Comparison of ENCODE assay signal across 9 cellular contexts in the genomic region with DNA sequence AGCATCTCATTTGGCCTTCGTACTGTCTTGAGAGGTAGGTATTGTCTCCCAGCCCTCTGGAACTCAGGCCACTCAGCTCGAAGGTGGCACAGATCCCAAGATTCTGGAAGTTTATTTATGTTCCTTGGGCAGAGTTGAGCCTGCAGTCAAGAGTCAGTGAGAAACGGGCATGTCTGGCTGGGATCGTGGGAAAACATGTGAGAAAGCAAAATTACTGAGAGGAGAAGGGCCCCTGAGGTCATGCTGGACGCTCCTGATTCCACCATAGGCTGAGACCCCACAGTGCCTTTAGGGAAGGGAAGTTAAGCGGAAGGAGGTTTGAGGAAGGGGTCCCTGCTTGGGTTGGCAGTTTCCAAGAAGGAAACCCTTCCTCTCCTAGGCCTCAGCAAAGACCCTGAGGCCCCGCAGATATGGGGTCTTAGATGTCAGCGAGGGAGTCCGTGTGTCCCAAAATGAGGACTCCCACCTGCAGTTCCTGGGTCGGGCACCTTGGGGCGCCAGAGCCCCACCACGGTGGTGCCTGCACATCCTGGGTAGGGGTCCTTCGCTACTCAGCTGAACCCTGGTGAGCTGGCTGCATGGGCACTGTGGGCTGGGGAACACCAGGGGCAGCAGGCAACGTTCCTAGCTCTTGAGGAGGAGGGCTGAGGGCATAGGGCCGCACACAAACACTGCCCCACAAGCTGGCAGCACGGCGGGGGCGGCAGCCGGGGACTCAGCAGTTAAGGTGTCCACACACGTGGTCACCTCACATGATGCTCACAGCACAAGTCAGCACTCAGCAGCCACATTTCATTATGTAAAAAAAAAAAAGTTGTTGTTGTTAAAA. TPM values are rescaled to one million over a fixed set of nuclear protein-coding genes. Genes with fewer than 3 reads are reported as not detected.
DNase-seq lines count a peak whose midpoint lies in the region; ATAC-seq and TF ChIP-seq lines count a peak whose summit lies in the region.
"Had no signal": no experiment of that assay in that cellular context is flagged by ENCODE, and none has a peak within 500 bp of the region (broad histone marks: within the 10 kb centered on the region; RNA-seq: fewer than 3 reads in every experiment).

No MANE protein-coding gene starts in this region.

- H2AFZ ChIP-seq in OCI-LY3 (ENCODE audit: low read depth, low read length), result no peak overlapping the region

- no peak overlapping the region for H4K8ac ChIP-seq in mesendoderm (ENCODE audit: low read depth, low read length)

- ATAC-seq in upper lobe of right lung (peak; percentile 14), HG03135 (IDR thresholded peaks at IDR 0.05; ENCODE audit: unreplicated experiment) (no peak)

- peaks cover 1% of the 10 kb centered on the region for H3K27me3 Mint-ChIP-seq in chondrocyte (ENCODE audit: low read depth)

- WGBS in mesendoderm (ENCODE audit: extremely low coverage, insufficient coverage, low lambda C conversion rate), result no CpG with 5 or more reads among the region's 20 CpGs

- peak overlapping the region; percentile 27 for H3K56ac ChIP-seq in mesendoderm (ENCODE audit: low read length)

- no peak overlapping the region for H3K4me3 ChIP-seq in OCI-LY3 (ENCODE audit: low read length)
- H3K4me3 ChIP-seq in mesendoderm (ENCODE audit: low read length), result no peak overlapping the region
- H3K4me3 ChIP-seq in upper lobe of right lung, result no peak overlapping the region

- no peak overlapping the region for H3K18ac ChIP-seq in mesendoderm (ENCODE audit: low read length)

- no peaks in the 10 kb centered on the region for H4K20me1 ChIP-seq in OCI-LY3 (ENCODE audit: insufficient read depth, low read length)

- peak overlapping the region; percentile 4 for H3K4me3 Mint-ChIP-seq in chondrocyte (ENCODE audit: unreplicated experiment)

- H3K9me3 ChIP-seq in OCI-LY3 (ENCODE audit: insufficient read depth, low read length), result no peaks in the 10 kb centered on the region
- no peaks in the 10 kb centered on the region for H3K9me3 ChIP-seq in upper lobe of right lung

- H3K79me2 ChIP-seq in OCI-LY3 (ENCODE audit: low read length) (no peaks in the 10 kb centered on the region), mesendoderm (ENCODE audit: control insufficient read depth, insufficient read depth, low read length) (no peaks in the 10 kb centered on the region)

- H3K27ac Mint-ChIP-seq in chondrocyte (ENCODE audit: unreplicated experiment), result peak overlapping the region; percentile 84

- peaks cover 53% of the 10 kb centered on the region for H3K4me1 Mint-ChIP-seq in chondrocyte (ENCODE audit: low read depth)

- no peak overlapping the region for H3K23ac ChIP-seq in mesendoderm (ENCODE audit: low read length)

- H3K27ac ChIP-seq in OCI-LY3 (ENCODE audit: low read length) (no peak overlapping the region), mesendoderm (ENCODE audit: low read depth, low read length) (no peak overlapping the region), upper lobe of right lung (peak overlapping the region; percentile 51)

- H4K5ac ChIP-seq in mesendoderm (ENCODE audit: low read length), result no peak overlapping the region

- intact Hi-C loops in upper lobe of right lung (cut with DNase I), result loop anchor here (10.0 kb wide), 1 partner anchor 84 kb away; no protein-coding TSS in a partner anchor

- no peaks in the 10 kb centered on the region for H3K79me1 ChIP-seq in mesendoderm (ENCODE audit: low read length)

- H3K27me3 ChIP-seq in OCI-LY3 (ENCODE audit: low read depth, low read length), result peaks cover 17% of the 10 kb centered on the region
- H3K27me3 ChIP-seq in mesendoderm (ENCODE audit: insufficient read depth, low read length, poor library complexity), result no peaks in the 10 kb centered on the region
- H3K27me3 ChIP-seq in upper lobe of right lung, result no peaks in the 10 kb centered on the region

- no peaks in the 10 kb centered on the region for H3K9me3 Mint-ChIP-seq in chondrocyte (ENCODE audit: low read depth)

- H2BK120ac ChIP-seq in mesendoderm (ENCODE audit: low read depth, low read length), result no peak overlapping the region

- H3K36me3 ChIP-seq in OCI-LY3 (replicated peaks; ENCODE audit: low read depth, low read length) (no peaks in the 10 kb centered on the region), mesendoderm (ENCODE audit: control insufficient read depth, insufficient read depth, low read length) (peaks cover 11% of the 10 kb centered on the region), upper lobe of right lung (peaks cover 45% of the 10 kb centered on the region)

- no peak overlapping the region for H3K4ac ChIP-seq in mesendoderm (ENCODE audit: low read depth, low read length)

- no peak overlapping the region for H2BK5ac ChIP-seq in mesendoderm (ENCODE audit: low read length)

- H3K9ac ChIP-seq in OCI-LY3 (ENCODE audit: low read length) (no peak overlapping the region), mesendoderm (ENCODE audit: low read length) (no peak overlapping the region)

- no peak overlapping the region for H2AK5ac ChIP-seq in mesendoderm (ENCODE audit: low read length)

- H2BK15ac ChIP-seq in mesendoderm (replicated peaks; ENCODE audit: low read depth), result no peak overlapping the region

- DNase-seq in chondrocyte (ENCODE audit: low spot score), result no peak
- peak; percentile 81 for DNase-seq in mesendoderm
- DNase-seq in upper lobe of right lung, result no peak
- no peak for DNase-seq in NCI-H1417 treated with DMSO at 0.1 percent for 48 hours (lab: John Stamatoyannopoulos, UW)
- no peak for DNase-seq in NCI-H1930 (lab: John Stamatoyannopoulos, UW)

- no peak overlapping the region for H3K4me2 ChIP-seq in OCI-LY3 (ENCODE audit: low read length)
- no peak overlapping the region for H3K4me2 ChIP-seq in mesendoderm (ENCODE audit: low read length)

- peaks cover 32% of the 10 kb centered on the region for H3K36me3 Mint-ChIP-seq in chondrocyte (ENCODE audit: low read depth)

- H3K4me1 ChIP-seq in OCI-LY3 (ENCODE audit: low read length) (peaks cover 5% of the 10 kb centered on the region), mesendoderm (ENCODE audit: control insufficient read depth, low read depth, low read length) (no peaks in the 10 kb centered on the region), upper lobe of right lung (peaks cover 13% of the 10 kb centered on the region)

- TF ChIP-seq CTCF in GM12872 (IDR thresholded peaks at IDR 0.05; ENCODE audit: insufficient read depth, low read depth, low read length) (peak; percentile 88), OCI-LY3 (IDR thresholded peaks at IDR 0.05; ENCODE audit: low read depth, low read length) (peak; percentile 98), chondrocyte (IDR thresholded peaks at IDR 0.05) (peak; percentile 76), upper lobe of right lung (IDR thresholded peaks at IDR 0.05) (peak; percentile 55)

RNA-seq across cellular contexts. Expression of gene SEMA4A, which starts 12.3 kb away (rescaled TPM):
- 1.6 to 2.5 TPM (median 2.0 TPM) in 3 replicates for total RNA-seq in chondrocyte
- polyA plus RNA-seq in mesendoderm (2013, experiment 1 of 2), result 1.3 TPM
- 1.1 TPM for polyA plus RNA-seq in mesendoderm (2013, experiment 2 of 2)
- total RNA-seq in upper lobe of right lung, result 30.7 TPM

RNA-seq across cellular contexts. Expression of gene LMNA, which starts 26.6 kb away (rescaled TPM):
- total RNA-seq in chondrocyte, result 641 to 675 TPM (median 641 TPM) in 3 replicates
- polyA plus RNA-seq in mesendoderm (2013, experiment 1 of 2), result 59.4 TPM
- polyA plus RNA-seq in mesendoderm (2013, experiment 2 of 2), result 59.0 TPM
- total RNA-seq in upper lobe of right lung, result 235 TPM

RNA-seq across cellular contexts. Expression of gene SLC25A44, which starts 52.8 kb away (rescaled TPM):
- total RNA-seq in chondrocyte (13.4 to 17.5 TPM (median 17.2 TPM) in 3 replicates), upper lobe of right lung (24.9 TPM)
- 16.8 TPM for polyA plus RNA-seq in mesendoderm (2013, experiment 1 of 2)
- polyA plus RNA-seq in mesendoderm (2013, experiment 2 of 2), result 17.0 TPM

RNA-seq across cellular contexts. Expression of gene MEX3A, which starts 58.8 kb away (rescaled TPM):
- total RNA-seq in chondrocyte (11.7 to 12.7 TPM (median 12.0 TPM) in 3 replicates), upper lobe of right lung (0.52 TPM)
- polyA plus RNA-seq in mesendoderm (2013, experiment 1 of 2), result 44.2 TPM
- 43.0 TPM for polyA plus RNA-seq in mesendoderm (2013, experiment 2 of 2)
- total RNA-seq: T-helper 1 cell treated with Interleukin-12 subunit alpha and Interleukin-12 subunit beta and Interleukin-4 antibody, amounts not matched to agents 30 ng/mL and 1 ng/mL, for 36 hours had no signal
